Comparison of ENCODE assay signal across 20 cellular contexts in the genomic region with DNA sequence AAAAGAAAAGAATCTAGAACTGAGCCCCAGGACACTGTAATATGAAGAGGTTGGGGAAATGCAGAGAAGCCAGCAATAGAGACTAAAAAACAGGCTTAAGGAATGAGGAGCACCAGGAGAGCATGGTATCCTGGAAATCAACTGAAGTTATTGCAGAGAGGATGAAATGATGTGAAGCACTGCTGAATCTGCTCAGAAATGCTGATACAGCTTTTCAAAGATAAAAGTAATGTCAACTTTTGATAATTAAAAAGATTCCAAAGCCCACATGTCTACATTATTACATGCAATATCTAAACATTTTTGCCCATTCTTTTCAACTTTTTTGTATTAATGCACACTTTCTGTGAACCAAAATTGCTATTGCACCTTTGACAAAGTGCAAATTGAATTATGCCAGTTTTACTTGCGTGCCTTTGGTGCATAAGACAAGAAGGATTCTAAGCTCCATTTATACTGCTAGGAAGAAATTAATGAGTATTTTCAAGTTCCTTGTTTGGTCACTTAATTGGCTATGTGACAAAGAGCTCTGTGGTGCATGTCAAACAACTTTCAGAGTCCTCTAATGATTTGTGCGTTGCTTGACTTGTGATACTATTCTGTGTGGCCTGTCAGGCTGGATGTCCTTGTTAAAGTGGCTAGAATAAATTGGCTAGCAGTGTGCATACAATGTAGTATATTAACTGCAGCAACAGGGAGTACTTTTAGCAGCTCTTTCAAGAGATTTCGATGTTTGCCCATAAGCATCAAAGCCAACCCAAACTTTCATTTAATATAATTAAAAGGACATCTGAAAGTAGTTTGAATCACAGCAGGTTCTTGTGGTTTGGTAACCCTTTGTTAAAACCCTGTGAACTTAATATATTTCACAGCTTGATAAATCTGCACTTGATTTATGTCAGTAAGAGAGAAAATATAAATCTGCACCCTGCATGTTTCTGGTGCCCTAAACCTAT.
DNase-seq lines count a peak whose midpoint lies in the region; ATAC-seq and TF ChIP-seq lines count a peak whose summit lies in the region.
"Had no signal": no experiment of that assay in that cellular context is flagged by ENCODE, and none has a peak within 500 bp of the region (broad histone marks: within the 10 kb centered on the region; RNA-seq: fewer than 3 reads in every experiment).

No MANE protein-coding gene starts in this region.

- H3K9me3 Mint-ChIP-seq in nephron (no peaks in the 10 kb centered on the region), H9 (0 out of 5 replicates have a peak, but pooled peaks cover 0 to 2% of the 10 kb centered on the region in 2 experiments)
- H3K9me3 Mint-ChIP-seq: GM23338 had no signal

- no peak overlapping the region for H3K4me2 ChIP-seq in H9 (ENCODE audit: insufficient read depth, insufficient read length, low read length)
- H3K4me2 ChIP-seq: GM23338, SK-N-SH had no signal

- no peaks in the 10 kb centered on the region for H4K20me1 ChIP-seq in H9 (ENCODE audit: control insufficient read depth, insufficient read depth, insufficient read length)

- WGBS in H9 (ENCODE audit: extremely low coverage, insufficient read length, low lambda C conversion rate), result no CpG with 5 or more reads among the region's 3 CpGs

- no peak overlapping the region for H2AFZ ChIP-seq in H9 (ENCODE audit: low read length)
- H2AFZ ChIP-seq: GM23338 had no signal

- no peak overlapping the region for H3K4me3 Mint-ChIP-seq in nephron
- H3K4me3 Mint-ChIP-seq in H9, result no peak overlapping the region
- H3K4me3 Mint-ChIP-seq: CD8-positive, alpha-beta T cell; GM23338 had no signal

- H3K56ac ChIP-seq in H9 (ENCODE audit: insufficient read length, low read depth, low read length), result no peak overlapping the region

- H2BK15ac ChIP-seq in H9 (ENCODE audit: low read depth, low read length), result no peak overlapping the region

- H3K79me2 ChIP-seq in H9 (ENCODE audit: insufficient read depth, low read length), result no peaks in the 10 kb centered on the region

- no peak overlapping the region for H2BK12ac ChIP-seq in H9 (ENCODE audit: insufficient read length, low read depth, low read length)

- no peak overlapping the region for H3K4ac ChIP-seq in H9 (ENCODE audit: low read depth, low read length)

- no peak overlapping the region for H3K14ac ChIP-seq in H9 (ENCODE audit: insufficient read depth, low read length)

- no peak overlapping the region for H3K18ac ChIP-seq in H9 (ENCODE audit: insufficient read length, low read depth, low read length)

- no peak overlapping the region for H2BK120ac ChIP-seq in H9 (ENCODE audit: low read depth, low read length, poor library complexity, severe bottlenecking)

- H4K5ac ChIP-seq in H9 (ENCODE audit: insufficient read length, low read depth, low read length), result no peak overlapping the region

- H3K4me1 Mint-ChIP-seq in nephron, result peaks cover 15% of the 10 kb centered on the region
- H3K4me1 Mint-ChIP-seq in H9, result peaks cover 38 to 42% of the 10 kb centered on the region in 2 experiments

- H3K27me3 ChIP-seq in H9 (ENCODE audit: insufficient read depth, low read length), result no peaks in the 10 kb centered on the region
- H3K27me3 ChIP-seq: BE2C had no signal

- no peak overlapping the region for H3K4me3 ChIP-seq in LNCaP clone FGC (ENCODE audit: low read depth, low read length)
- H3K4me3 ChIP-seq: GM23338 had no signal

- TF ChIP-seq CTCF in LNCaP clone FGC (IDR thresholded peaks at IDR 0.05; ENCODE audit: control insufficient read depth, extremely low read depth, insufficient read depth), result no peak
- TF ChIP-seq CTCF in VCaP (conservative IDR thresholded peaks at IDR 0.05), result no peak
- no peak for TF ChIP-seq CTCF in nephron (IDR thresholded peaks at IDR 0.05; ENCODE audit: unreplicated experiment in 3 of 3)
- TF ChIP-seq CTCF in H9 (conservative IDR thresholded peaks at IDR 0.05), result no peak

- peak; percentile 51 for DNase-seq in COR-L47 (lab: John Stamatoyannopoulos, UW)
- peak; percentile 7 for DNase-seq in LNCaP clone FGC (ENCODE audit: low read depth)
- DNase-seq in activated CD4-positive, alpha-beta T cell treated with anti-CD3 and anti-CD28 coated beads, Interleukin-2, amount 50 U/mL, for 1 hour, result no peak
- no peak for DNase-seq in SHP77 (lab: John Stamatoyannopoulos, UW)
- no peak for DNase-seq in H9
- DNase-seq: BE2C; CD8-positive, alpha-beta T cell; DMS 273 treated with DMSO at 0.1 percent for 48 hours; Kasumi-1; MV-4-11; NCI-H187; NCI-H226; NCI-H526; SK-N-SH; T-helper 1 cell had no signal

- no peak overlapping the region for H2BK5ac ChIP-seq in H9 (ENCODE audit: insufficient read length, low read length)

- H3K9me3 ChIP-seq in H9 (ENCODE audit: control insufficient read depth, low read depth, low read length), result no peaks in the 10 kb centered on the region
- H3K9me3 ChIP-seq: BE2C, SK-N-SH had no signal

- no peak overlapping the region for H2AK5ac ChIP-seq in H9 (ENCODE audit: insufficient read length, low read length)

- peak overlapping the region; percentile 78 for H3K27ac ChIP-seq in VCaP
- H3K27ac ChIP-seq in H9 (ENCODE audit: insufficient read length, low read depth, low read length), result no peak overlapping the region

- no peak overlapping the region for H4K8ac ChIP-seq in H9 (replicated peaks; ENCODE audit: insufficient read length, low read depth, low read length)

- H3K36me3 Mint-ChIP-seq in nephron (ENCODE audit: low read depth) (no peaks in the 10 kb centered on the region), H9 (ENCODE audit: insufficient read depth in 1 of 3, low read depth in 3 of 3) (peaks cover 0 to 10% (median 0%) of the 10 kb centered on the region in 3 experiments; a peak in 2 of 7 replicates)
- H3K36me3 Mint-ChIP-seq: CD8-positive, alpha-beta T cell had no signal

- ATAC-seq in HG03139 (IDR thresholded peaks at IDR 0.05; ENCODE audit: unreplicated experiment), result no peak
- ATAC-seq: CD8-positive, alpha-beta T cell; GM23338; Right ventricle myocardium inferior had no signal

- no peaks in the 10 kb centered on the region for H3K23me2 ChIP-seq in H9 (ENCODE audit: insufficient read length, low read depth, low read length, poor library complexity, severe bottlenecking)

- peaks cover 5% of the 10 kb centered on the region; the same call in 1 of the 2 replicates for H3K4me1 ChIP-seq in H9 (ENCODE audit: insufficient read depth, low read length)
- H3K4me1 ChIP-seq: BE2C had no signal

- H3K27me3 Mint-ChIP-seq in nephron (ENCODE audit: low read depth) (no peaks in the 10 kb centered on the region), H9 (ENCODE audit: low read depth) (no peaks in the 10 kb centered on the region)

- no peak overlapping the region for H3K9ac ChIP-seq in H9 (ENCODE audit: extremely low read depth, insufficient read length, low read length)
- H3K9ac ChIP-seq: SK-N-SH had no signal

- no peak overlapping the region for H3K23ac ChIP-seq in H9 (ENCODE audit: insufficient read length, low read depth, low read length)

- H3T11ph ChIP-seq in H9 (ENCODE audit: low read length), result no peak overlapping the region

- H2BK20ac ChIP-seq in H9 (ENCODE audit: low read depth, low read length, poor library complexity, severe bottlenecking), result no peak overlapping the region

- peak overlapping the region in 2 of 3 experiments; percentile 16 to 48 for H3K27ac Mint-ChIP-seq in nephron
- H3K27ac Mint-ChIP-seq in H9, result no peak overlapping the region
- H3K27ac Mint-ChIP-seq: CD8-positive, alpha-beta T cell; GM23338 had no signal

- H4K91ac ChIP-seq in H9 (ENCODE audit: insufficient read length, low read depth, low read length), result no peak overlapping the region

- H3K79me1 ChIP-seq in H9 (ENCODE audit: insufficient read depth, low read depth, low read length, poor library complexity, severe bottlenecking), result no peaks in the 10 kb centered on the region

Comparison
In these comparisons a context has a peak if more than half of its experiments do, and no peak if none do; other contexts are left out.
1. DNase-seq: peak in COR-L47 (single experiment) and LNCaP clone FGC (single experiment); none in activated CD4-positive, alpha-beta T cell treated with anti-CD3 and anti-CD28 coated beads, Interleukin-2, amount 50 U/mL, for 1 hour (single experiment), SHP77 (0 of 2) and H9 (single experiment).
2. H3K27ac Mint-ChIP-seq: peak in nephron (2 of 3); none in H9 (0 of 3).